Comparison of ENCODE assay signal across 8 cellular contexts in genomic region chr17:59001158-59001814, GRCh38.
A peak's percentile ranks its signal among the peaks of the same experiment; 100 is the strongest.
DNase-seq lines count a peak whose midpoint lies in the region; ATAC-seq and TF ChIP-seq lines count a peak whose summit lies in the region.

No MANE protein-coding gene starts in this region.

- peaks cover 0 to 4% of the 10 kb centered on the region in 2 experiments; a peak in 1 of 4 replicates for H3K79me1 ChIP-seq in IMR-90 (ENCODE audit: low read depth in 1 of 2, low read length in 2 of 2)

- H2AK9ac ChIP-seq in IMR-90 (replicated peaks; ENCODE audit: low read depth, low read length, poor library complexity), result no peak overlapping the region

- no peaks in the 10 kb centered on the region for H3K9me3 ChIP-seq in CD4-positive, alpha-beta T cell (ENCODE audit: control insufficient read depth, low read length)
- H3K9me3 ChIP-seq in IMR-90 (ENCODE audit: control insufficient read depth, insufficient read depth, low read length), result no peaks in the 10 kb centered on the region
- H3K9me3 ChIP-seq in transverse colon, result no peaks in the 10 kb centered on the region

- in situ Hi-C loops in IMR-90 (cut with MboI; ENCODE audit: low sequenced_read_pairs), result loop anchor here (10.0 kb wide), 1 partner anchor 416 kb away; no protein-coding TSS in a partner anchor
- in situ Hi-C loops in transverse colon (cut with MboI; ENCODE audit: low pct_ligation_motif_present in 1 of 4, low pct_unique_long_range_greater_than_20kb in 1 of 4, low sequenced_read_pairs in 3 of 4), result loop anchor here in 3 of 4 donors (10.0 kb wide), 5 partner anchors 286 to 476 kb away; no protein-coding TSS in a partner anchor

- H3K4me1 ChIP-seq in IMR-90 (ENCODE audit: control insufficient read depth, insufficient read depth, low read length), result peaks cover 9% of the 10 kb centered on the region
- H3K4me1 ChIP-seq in transverse colon, result peaks cover 0 to 5% (median 0%) of the 10 kb centered on the region in 4 donors

- H3K4me3 Mint-ChIP-seq in CD4-positive, alpha-beta T cell, result peak overlapping the region; percentile 77
- H3K4me3 Mint-ChIP-seq in activated CD8-positive, alpha-beta T cell treated with anti-CD3 and anti-CD28 coated beads, Interleukin-2, amount 10 ng/mL, durations not matched to agents 7 days and 5 days, result peak overlapping the region; percentile 81
- H3K4me3 Mint-ChIP-seq in osteocyte (ENCODE audit: unreplicated experiment), result peak overlapping the region; percentile 67

- H3K4ac ChIP-seq in IMR-90 (ENCODE audit: low read depth, low read length), result peak overlapping the region; percentile 55

- H3K36me3 Mint-ChIP-seq in CD4-positive, alpha-beta T cell (ENCODE audit: low read depth), result peaks cover 36% of the 10 kb centered on the region
- H3K36me3 Mint-ChIP-seq in activated CD8-positive, alpha-beta T cell treated with anti-CD3 and anti-CD28 coated beads, Interleukin-2, amount 10 ng/mL, durations not matched to agents 7 days and 5 days (ENCODE audit: low read depth), result peaks cover 37% of the 10 kb centered on the region
- peaks cover 25% of the 10 kb centered on the region for H3K36me3 Mint-ChIP-seq in osteocyte (ENCODE audit: unreplicated experiment)

- no CpG with 5 or more reads among the region's 10 CpGs for WGBS in IMR-90 (ENCODE audit: extremely low coverage in 2 of 2, insufficient read length in 1 of 2), 2 experiments
- 55 to 76% methylated on average over 7 to 10 of the region's 10 CpGs for WGBS in transverse colon (ENCODE audit: low coverage in 1 of 2), 2 donors

- peak overlapping the region; percentile 91 for H3K27ac Mint-ChIP-seq in CD4-positive, alpha-beta T cell
- peak overlapping the region; percentile 98 for H3K27ac Mint-ChIP-seq in activated CD8-positive, alpha-beta T cell treated with anti-CD3 and anti-CD28 coated beads, Interleukin-2, amount 10 ng/mL, durations not matched to agents 7 days and 5 days
- peak overlapping the region; percentile 95 for H3K27ac Mint-ChIP-seq in osteocyte (ENCODE audit: unreplicated experiment)

- TF ChIP-seq CTCF in CD4-positive, alpha-beta T cell (IDR thresholded peaks at IDR 0.05), result no peak
- TF ChIP-seq CTCF in IMR-90 (conservative IDR thresholded peaks at IDR 0.05; ENCODE audit: low read depth, low read length), result no peak
- no peak for TF ChIP-seq CTCF in osteocyte (IDR thresholded peaks at IDR 0.05)
- TF ChIP-seq CTCF in transverse colon (IDR thresholded peaks at IDR 0.05), result no peak

- H4K5ac ChIP-seq in IMR-90 (ENCODE audit: low read depth, low read length), result peak overlapping the region; percentile 93

- peak overlapping the region; percentile 37; the same call in 1 of the 2 replicates for H4K91ac ChIP-seq in IMR-90 (ENCODE audit: insufficient read depth, low read depth, low read length)

- CTCF ChIA-PET in CD4-positive, alpha-beta T cell (lab: Charles Lee), result no interaction called here
- CTCF ChIA-PET in IMR-90 (lab: Yijun Ruan, JAX), result interaction anchor here (0.7 kb wide), 1 partner anchor 290 kb away, joined by 3 read pairs; no protein-coding TSS in a partner anchor
- CTCF ChIA-PET in activated CD8-positive, alpha-beta T cell treated with anti-CD3 and anti-CD28 coated beads, Interleukin-2, amount 10 ng/mL, durations not matched to agents 7 days and 5 days (lab: Charles Lee), result interaction anchor here (2.3 to 5.5 kb wide), 3 partner anchors 291 to 482 kb away, joined by 5 to 36 read pairs (median 20); no protein-coding TSS in a partner anchor

- peak overlapping the region; percentile 71 for H2AFZ ChIP-seq in IMR-90 (replicated peaks; ENCODE audit: low read length, poor library complexity)

- peak overlapping the region; percentile 55; the same call in 1 of the 2 replicates for H3K9ac ChIP-seq in IMR-90 (ENCODE audit: low read depth, low read length)

- no peaks in the 10 kb centered on the region for H3K27me3 Mint-ChIP-seq in CD4-positive, alpha-beta T cell
- no peaks in the 10 kb centered on the region for H3K27me3 Mint-ChIP-seq in activated CD8-positive, alpha-beta T cell treated with anti-CD3 and anti-CD28 coated beads, Interleukin-2, amount 10 ng/mL, durations not matched to agents 7 days and 5 days (ENCODE audit: low read depth)
- no peaks in the 10 kb centered on the region for H3K27me3 Mint-ChIP-seq in osteocyte (ENCODE audit: unreplicated experiment)

- peak overlapping the region; percentile 63; the same call in 1 of the 2 replicates for H3K56ac ChIP-seq in IMR-90 (ENCODE audit: extremely low read depth, insufficient read depth, low read length)

- no peak for TF ChIP-seq EP300 in transverse colon (IDR thresholded peaks at IDR 0.05; ENCODE audit: low read depth)

- no peaks in the 10 kb centered on the region for H3K9me3 Mint-ChIP-seq in CD4-positive, alpha-beta T cell
- H3K9me3 Mint-ChIP-seq in activated CD8-positive, alpha-beta T cell treated with anti-CD3 and anti-CD28 coated beads, Interleukin-2, amount 10 ng/mL, durations not matched to agents 7 days and 5 days (ENCODE audit: insufficient read depth), result no peaks in the 10 kb centered on the region
- no peaks in the 10 kb centered on the region for H3K9me3 Mint-ChIP-seq in osteocyte (ENCODE audit: unreplicated experiment)

- H3K9me1 ChIP-seq in IMR-90 (ENCODE audit: insufficient read depth, low read length), result no peaks in the 10 kb centered on the region; the same call in 1 of the 2 replicates

- H4K8ac ChIP-seq in IMR-90 (ENCODE audit: low read depth in 2 of 2, low read length in 2 of 2), result peak overlapping the region in 1 of 2 experiments; percentile 55; a peak in 2 of 4 replicates

- H2BK5ac ChIP-seq in IMR-90 (ENCODE audit: low read depth, low read length, poor library complexity, severe bottlenecking), result peak overlapping the region; percentile 79

- peak overlapping the region; percentile 75 for H2BK120ac ChIP-seq in IMR-90 (ENCODE audit: low read depth, low read length)

- peak; percentile 98 for ATAC-seq in CD4-positive, alpha-beta T cell (ENCODE audit: poor library complexity)
- peak; percentile 95 for ATAC-seq in GM21447 (IDR thresholded peaks at IDR 0.05; ENCODE audit: unreplicated experiment)
- peak; percentile 46 for ATAC-seq in IMR-90 (ENCODE audit: low read depth)
- ATAC-seq in activated CD8-positive, alpha-beta T cell treated with anti-CD3 and anti-CD28 coated beads, Interleukin-2, amount 10 ng/mL, durations not matched to agents 7 days and 5 days, result peak; percentile 99

- H3K18ac ChIP-seq in IMR-90 (ENCODE audit: low read depth, low read length), result peak overlapping the region; percentile 96

- H3K36me3 ChIP-seq in IMR-90 (ENCODE audit: control insufficient read depth, insufficient read depth, low read length) (peaks cover 3% of the 10 kb centered on the region; the same call in 1 of the 2 replicates), transverse colon (peaks cover 0 to 10% (median 2%) of the 10 kb centered on the region in 4 donors)

- peak overlapping the region; percentile 77 for H3K23ac ChIP-seq in IMR-90 (ENCODE audit: low read depth, low read length)

- peak overlapping the region; percentile 16; the same call in 2 of the 3 replicates for H2BK15ac ChIP-seq in IMR-90 (ENCODE audit: low read depth, low read length)

- TF ChIP-seq POLR2A in IMR-90 (IDR thresholded peaks at IDR 0.05; ENCODE audit: low read depth, low read length), result no peak
- no peak for TF ChIP-seq POLR2A in transverse colon (IDR thresholded peaks at IDR 0.05)

- intact Hi-C loops in CD4-positive, alpha-beta T cell (cut with DNase I, micrococcal nuclease), result loop anchor here in 1 of 2 experiments (1.0 to 10.0 kb wide), 3 partner anchors 106 to 686 kb away; partner anchors contain the start of gene TRIM37
- intact Hi-C loops in IMR-90 (cut with micrococcal nuclease), result loop anchor here (2.0 to 5.0 kb wide), 2 partner anchors 214 to 344 kb away; no protein-coding TSS in a partner anchor
- intact Hi-C loops in transverse colon (cut with DNase I; ENCODE audit: low total_unique reads), result loop anchor here (5.0 to 10.0 kb wide), 3 partner anchors 289 to 486 kb away; partner anchors contain the start of gene MTMR4

- peak; percentile 36 to 67 (median 51) for DNase-seq in CD4-positive, alpha-beta T cell
- DNase-seq in IMR-90 (peak; percentile 67), epithelial cell of prostate (ENCODE audit: low read depth, low spot score) (no peak), osteocyte (ENCODE audit: extremely low spot score, unreplicated experiment) (no peak), transverse colon (peak; percentile 31), inferior parietal cortex (ENCODE audit: extremely low spot score) (no peak)
- DNase-seq in activated CD8-positive, alpha-beta T cell treated with anti-CD3 and anti-CD28 coated beads, Interleukin-2, amount 10 ng/mL, durations not matched to agents 7 days and 5 days, result peak; percentile 90

- peak overlapping the region; percentile 21; the same call in 1 of the 2 replicates for H2AK5ac ChIP-seq in IMR-90 (ENCODE audit: low read depth, low read length)

- BruUV-seq in IMR-90 (replicated peaks; lab: Mats Ljungman, UMichigan), result no TSS peak

- dilution Hi-C loops in IMR-90 (cut with HindIII; ENCODE audit: low sequenced_read_pairs, unreplicated experiment), result no loop called here

- peak overlapping the region; percentile 99 for H3K4me2 ChIP-seq in IMR-90 (ENCODE audit: low read depth, low read length)

- POLR2A ChIA-PET in CD4-positive, alpha-beta T cell (lab: Charles Lee), result interaction anchor here (1.0 to 1.4 kb wide), 3 partner anchors 370 to 483 kb away, joined by 3 to 8 read pairs (median 6); no protein-coding TSS in a partner anchor
- POLR2A ChIA-PET in IMR-90 (lab: Charles Lee; ENCODE audit: unreplicated experiment), result no interaction called here
- POLR2A ChIA-PET in activated CD8-positive, alpha-beta T cell treated with anti-CD3 and anti-CD28 coated beads, Interleukin-2, amount 10 ng/mL, durations not matched to agents 7 days and 5 days (lab: Charles Lee), result no interaction called here

- H3K14ac ChIP-seq in IMR-90 (replicated peaks; ENCODE audit: low read depth, low read length), result peak overlapping the region; percentile 28

- peak overlapping the region; percentile 88 for H2BK20ac ChIP-seq in IMR-90 (ENCODE audit: low read depth, low read length)

- no peaks in the 10 kb centered on the region for H3K27me3 ChIP-seq in CD4-positive, alpha-beta T cell (ENCODE audit: control insufficient read depth, insufficient read depth, low read length)
- H3K27me3 ChIP-seq in IMR-90 (ENCODE audit: control insufficient read depth, insufficient read depth, low read length) (no peaks in the 10 kb centered on the region), transverse colon (no peaks in the 10 kb centered on the region)

- H3K4me3 ChIP-seq in IMR-90 (ENCODE audit: insufficient read depth, low read depth, low read length), result peak overlapping the region; percentile 44; the same call in 1 of the 2 replicates
- no peak overlapping the region for H3K4me3 ChIP-seq in transverse colon

- no peak; the same call in 1 of the 2 replicates for TF ChIP-seq RAD21 in IMR-90 (IDR thresholded peaks at IDR 0.05; ENCODE audit: low read length)

- peak overlapping the region; percentile 57 for H3K27ac ChIP-seq in CD4-positive, alpha-beta T cell (ENCODE audit: low read depth, low read length)
- H3K27ac ChIP-seq in IMR-90 (ENCODE audit: insufficient read depth, low read length) (peak overlapping the region; percentile 88), epithelial cell of prostate (peak overlapping the region; percentile 33), transverse colon (no peak overlapping the region)

- H3K4me1 Mint-ChIP-seq in CD4-positive, alpha-beta T cell (ENCODE audit: low read depth), result peaks cover 12% of the 10 kb centered on the region
- peaks cover 28% of the 10 kb centered on the region for H3K4me1 Mint-ChIP-seq in activated CD8-positive, alpha-beta T cell treated with anti-CD3 and anti-CD28 coated beads, Interleukin-2, amount 10 ng/mL, durations not matched to agents 7 days and 5 days (ENCODE audit: low read depth)
- H3K4me1 Mint-ChIP-seq in osteocyte (ENCODE audit: unreplicated experiment), result peaks cover 52% of the 10 kb centered on the region

- no peaks in the 10 kb centered on the region for H4K20me1 ChIP-seq in IMR-90 (ENCODE audit: insufficient read depth, low read length)

Comparison
In these comparisons a context has a peak if more than half of its experiments do, and no peak if none do; other contexts are left out.
1. ATAC-seq: peak in every context shown above with its lines; median percentile 99 in activated CD8-positive, alpha-beta T cell treated with anti-CD3 and anti-CD28 coated beads, Interleukin-2, amount 10 ng/mL, durations not matched to agents 7 days and 5 days; 98 in CD4-positive, alpha-beta T cell; 95 in GM21447; 46 in IMR-90.
2. DNase-seq: peak in CD4-positive, alpha-beta T cell (10 of 10), IMR-90 (single experiment), activated CD8-positive, alpha-beta T cell treated with anti-CD3 and anti-CD28 coated beads, Interleukin-2, amount 10 ng/mL, durations not matched to agents 7 days and 5 days (single experiment) and transverse colon (single experiment); none in epithelial cell of prostate (single experiment), osteocyte (single experiment) and inferior parietal cortex (single experiment).
3. H3K27ac ChIP-seq: peak in CD4-positive, alpha-beta T cell (single experiment), IMR-90 (single experiment) and epithelial cell of prostate (single experiment); none in transverse colon (0 of 4).
4. Peak in every context shown above with its lines, with median percentiles within 50 percentile points of each other: H3K27ac Mint-ChIP-seq and H3K4me3 Mint-ChIP-seq.